In the genomic region with DNA sequence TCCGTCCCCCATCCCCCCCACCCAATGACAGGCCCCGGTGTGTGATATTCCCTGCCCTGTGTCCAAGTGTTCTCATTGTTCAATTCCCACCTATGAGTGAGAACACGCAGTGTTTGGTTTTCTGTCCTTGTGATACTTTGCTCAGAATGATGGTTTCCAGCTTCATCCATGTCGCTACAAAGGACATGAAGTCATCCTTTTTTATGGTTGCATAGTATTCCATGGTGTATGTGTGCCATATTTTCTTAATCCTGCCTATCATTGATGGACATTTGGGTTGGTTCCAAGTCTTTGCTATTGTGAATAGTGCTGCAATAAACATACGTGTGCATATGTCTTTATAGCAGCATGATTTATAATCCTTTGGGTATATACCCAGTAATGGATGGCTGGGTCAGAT, we compare ENCODE assay signal across 3 cellular contexts. TPM values are rescaled to one million over a fixed set of nuclear protein-coding genes. Genes with fewer than 3 reads are reported as not detected.
DNase-seq lines count a peak whose midpoint lies in the region; ATAC-seq, FAIRE-seq and TF ChIP-seq lines count a peak whose summit lies in the region.
"Not testable (repeated sequence)": the region's sequence is repeated elsewhere in the genome, so short reads cannot be mapped to it uniquely, and the experiment has no call there.

No MANE protein-coding gene starts in this region.

- not testable (repeated sequence) for H3K36me3 ChIP-seq in HEK293 (ENCODE audit: control insufficient read depth in 2 of 2, insufficient read depth in 1 of 2, low read length in 2 of 2); K562 (ENCODE audit: control insufficient read depth, insufficient read depth, low read length)

- H3K27ac Mint-ChIP-seq in activated naive CD4-positive, alpha-beta T cell treated with anti-CD3 and anti-CD28 coated beads, Interleukin-2, amount 50 U/mL, for 24 hours: peak overlapping the region; percentile 12

- not testable (repeated sequence) for H3K9me3 Mint-ChIP-seq in activated naive CD4-positive, alpha-beta T cell treated with anti-CD3 and anti-CD28 coated beads, Interleukin-2, amount 50 U/mL, for 24 hours

- H3K4me1 ChIP-seq in HEK293 (ENCODE audit: control insufficient read depth, insufficient read depth, low read length); K562 (replicated peaks in 1 of 2; ENCODE audit: control insufficient read depth in 2 of 2, insufficient read depth in 2 of 2, low read length in 2 of 2): not testable (repeated sequence)

- ATAC-seq in K562: not testable (repeated sequence)

- TF ChIP-seq EP300 in K562 (IDR thresholded peaks at IDR 0.05; ENCODE audit: low read length): not testable (repeated sequence)

- H3K4me3 ChIP-seq in HEK293 (ENCODE audit: low read depth, low read length); K562: not testable (repeated sequence)

- CTCF ChIA-PET in HEK293 (lab: Yijun Ruan, JAX); K562 (lab: Yijun Ruan, JAX; ENCODE audit: low intra/inter-chr PET ratio): not testable (repeated sequence)

- POLR2A ChIA-PET in HEK293 (lab: Yijun Ruan, JAX); K562 (lab: Yijun Ruan, JAX): not testable (repeated sequence)

- peaks cover 13% of the 10 kb centered on the region for H3K36me3 Mint-ChIP-seq in activated naive CD4-positive, alpha-beta T cell treated with anti-CD3 and anti-CD28 coated beads, Interleukin-2, amount 50 U/mL, for 24 hours

- 36% methylated on average over 4 of the region's 5 CpGs for WGBS in K562 (ENCODE audit: insufficient coverage, low coverage, missing lambda C conversion rate)

- H3K27me3 Mint-ChIP-seq in activated naive CD4-positive, alpha-beta T cell treated with anti-CD3 and anti-CD28 coated beads, Interleukin-2, amount 50 U/mL, for 24 hours: not testable (repeated sequence)

- H2AFZ ChIP-seq in K562 (ENCODE audit: low read depth, low read length): not testable (repeated sequence)

- H3K4me1 Mint-ChIP-seq in activated naive CD4-positive, alpha-beta T cell treated with anti-CD3 and anti-CD28 coated beads, Interleukin-2, amount 50 U/mL, for 24 hours: not testable (repeated sequence)

- not testable (repeated sequence) for H3K9ac ChIP-seq in K562 (ENCODE audit: insufficient read depth in 1 of 2, low read depth in 2 of 2, low read length in 2 of 2)

- intact Hi-C loops in K562 (cut with micrococcal nuclease): not testable (repeated sequence)

- H4K20me1 ChIP-seq in K562 (replicated peaks; ENCODE audit: control insufficient read depth, insufficient read depth, low read length): not testable (repeated sequence)

- not testable (repeated sequence) for TF ChIP-seq RAD21 in K562 (CRISPR knock-in tag; conservative IDR thresholded peaks at IDR 0.05 in 1 of 2, IDR thresholded peaks at IDR 0.05 in 1 of 2)

- TF ChIP-seq POLR2A in K562 (conservative IDR thresholded peaks at IDR 0.05): not testable (repeated sequence)

- not testable (repeated sequence) for H3K79me2 ChIP-seq in K562 (ENCODE audit: control insufficient read depth, insufficient read depth, low read length)

- FAIRE-seq in K562 (lab: Jason Lieb, UNC): not testable (repeated sequence)

- not testable (repeated sequence) for H3K4me2 ChIP-seq in K562 (ENCODE audit: insufficient read depth, low read length)

- in situ Hi-C loops in K562 (cut with MboI): not testable (repeated sequence)

- not testable (repeated sequence) for H3K4me3 Mint-ChIP-seq in activated naive CD4-positive, alpha-beta T cell treated with anti-CD3 and anti-CD28 coated beads, Interleukin-2, amount 50 U/mL, for 24 hours

- TF ChIP-seq CTCF in HEK293 (tag by site-specific recombination; IDR thresholded peaks at IDR 0.05); K562 (IDR thresholded peaks at IDR 0.05 in 2 of 3, conservative IDR thresholded peaks at IDR 0.05 in 1 of 3; ENCODE audit: insufficient read depth in 2 of 3, low read depth in 1 of 3, low read length in 3 of 3): not testable (repeated sequence)

- not testable (repeated sequence) for H3K9me1 ChIP-seq in K562 (ENCODE audit: control insufficient read depth, insufficient read depth, low read length)

- not testable (repeated sequence) for H3K9me3 ChIP-seq in HEK293 (ENCODE audit: control insufficient read depth, insufficient read depth, low read depth, low read length); K562 (replicated peaks; ENCODE audit: control insufficient read depth, insufficient read depth, low read depth, low read length)

- DNase-seq in K562 (ENCODE audit: extremely low read depth in 1 of 4, low spot score in 3 of 4): not testable (repeated sequence)

- H3K27me3 ChIP-seq in K562 (ENCODE audit: control insufficient read depth in 2 of 2, insufficient read depth in 2 of 2, low read length in 2 of 2): not testable (repeated sequence)

- not testable (repeated sequence) for BruUV-seq in K562 (replicated peaks; lab: Mats Ljungman, UMichigan)

- not testable (repeated sequence) for H3K27ac ChIP-seq in HEK293 (ENCODE audit: extremely low read depth, low read depth, low read length); K562 (ENCODE audit: extremely low read depth, low read depth, low read length)

TF ChIP-seq in HEK293, 187 proteins besides CTCF, POLR2A, EP300 and RAD21:
- peak; percentile 53; the same call in 1 of the 2 replicates for TF ChIP-seq ZNF146 (tag by site-specific recombination; IDR thresholded peaks at IDR 0.05)

TF ChIP-seq in K562, 482 proteins besides CTCF, POLR2A, EP300 and RAD21:
- peak; percentile 64 for TF ChIP-seq ZNF146 (CRISPR knock-in tag; IDR thresholded peaks at IDR 0.05; ENCODE audit: unreplicated experiment)

RNA-seq across cellular contexts. Expression of a gene that starts 22.8 kb away (rescaled TPM):
- 4.1 and 13.8 TPM in 2 replicates for total RNA-seq in K562 (2011; cell fraction: chromatin; rRNA removed; ENCODE audit: low replicate concordance)
- 1.8 and 3.0 TPM in 2 replicates for total RNA-seq in K562 (2011; cell fraction: nucleolus; rRNA removed)
- total RNA-seq in K562 (2011; cell fraction: nucleoplasm; rRNA removed): 5.7 and 7.4 TPM in 2 replicates
- 4.0 and 4.3 TPM in 2 replicates for total RNA-seq in K562 (2014; rRNA removed)
- 5.8 and 7.1 TPM in 2 replicates for total RNA-seq in K562 (2014; rRNA removed; fragmentation: Illumina TruSeq; extraction: Trizol)
- 6.0 and 6.3 TPM in 2 replicates for total RNA-seq in K562 (2015; rRNA removed; fragmentation: Illumina TruSeq; extraction: Trizol)
- 17.2 and 17.9 TPM in 2 replicates for total RNA-seq in K562 (2021)
- polyA plus RNA-seq in K562 (2011; rRNA removed): 7.0 and 8.9 TPM in 2 replicates
- polyA plus RNA-seq in K562 (2011; cell fraction: cytosol; rRNA removed): 5.5 and 7.5 TPM in 2 replicates
- 16.0 and 18.1 TPM in 2 replicates for polyA plus RNA-seq in K562 (2011; cell fraction: nucleus; rRNA removed)
- 8.3 and 10.7 TPM in 2 replicates for polyA plus RNA-seq in K562 (2012)
- polyA plus RNA-seq in K562 (2014; fragmentation: Illumina TruSeq; extraction: Trizol): 13.5 and 16.3 TPM in 2 replicates
- 1 to 10 TPM; 2.4 to 3.0 TPM for polyA plus RNA-seq in K562 (2014; fragmentation: Nextera tagmentation; extraction: Ambion mirVana)
- 5.5 and 6.4 TPM in 2 replicates for polyA plus RNA-seq in K562 (2014; rRNA removed)
- polyA minus RNA-seq in K562 (2011; rRNA and poly(A)+ RNA removed): 19.5 and 26.2 TPM in 2 replicates
- polyA minus RNA-seq in K562 (2011; cell fraction: cytosol; rRNA and poly(A)+ RNA removed): 13.1 TPM in 2 replicates
- polyA minus RNA-seq in K562 (2011; cell fraction: nucleus; rRNA and poly(A)+ RNA removed): 3.6 and 8.1 TPM in 2 replicates
